Comparison of ENCODE assay signal across 8 cellular contexts in the genomic region with DNA sequence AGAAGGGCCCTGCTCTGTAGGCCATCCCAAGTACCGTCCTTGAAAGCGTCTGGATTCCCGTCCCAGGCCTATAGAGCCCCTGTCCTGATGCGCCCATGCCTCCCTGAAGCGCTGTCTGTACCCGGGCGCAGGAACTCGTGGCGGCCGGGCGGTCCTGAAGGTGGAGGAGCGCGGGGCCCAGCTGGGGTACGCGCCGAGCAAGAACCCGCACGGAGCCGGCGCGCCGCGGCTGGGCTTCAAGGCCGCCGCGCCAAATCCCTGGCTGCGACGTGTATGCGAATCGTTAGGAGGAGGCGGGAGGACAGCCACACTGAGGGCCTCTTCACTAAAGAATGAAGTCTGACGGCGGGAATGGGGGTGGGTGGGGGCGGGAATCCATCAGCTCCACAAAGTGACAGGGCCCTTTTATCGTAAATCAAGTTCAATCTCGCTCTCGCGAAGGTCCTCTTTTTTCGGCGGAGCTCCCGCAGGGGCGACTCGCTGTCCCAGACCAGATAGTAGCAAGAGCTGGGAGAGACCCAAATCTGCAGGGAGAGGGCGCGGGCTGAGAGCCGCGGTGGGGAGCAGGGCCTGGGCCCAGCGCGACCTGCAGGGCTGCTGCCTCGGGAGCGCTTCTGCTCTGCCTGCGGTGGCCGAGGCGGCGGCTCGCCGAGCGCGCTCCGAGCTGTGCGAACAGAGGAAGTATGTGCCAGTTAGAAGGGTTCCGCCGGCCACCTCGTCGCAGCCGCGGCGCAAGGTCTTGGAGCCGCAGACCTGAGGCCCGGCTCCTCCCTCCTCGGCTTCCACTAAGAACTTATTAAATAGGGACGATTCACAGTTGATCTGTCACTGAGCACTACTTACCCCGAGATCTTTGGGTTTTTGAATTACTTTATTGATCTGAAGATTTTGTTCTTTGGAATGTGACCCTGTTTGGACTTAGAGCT. TPM values are rescaled to one million over a fixed set of nuclear protein-coding genes. Genes with fewer than 3 reads are reported as not detected.
DNase-seq lines count a peak whose midpoint lies in the region; ATAC-seq and TF ChIP-seq lines count a peak whose summit lies in the region.

No MANE protein-coding gene starts in this region.

- H3K27me3 Mint-ChIP-seq in brain = peaks cover 97% of the 10 kb centered on the region
- peaks cover 76% of the 10 kb centered on the region for H3K27me3 Mint-ChIP-seq in activated T-helper 1 cell treated with anti-CD3 and anti-CD28 coated beads, Interleukin-12 subunit alpha, Interleukin-12 subunit beta, Interleukin-2, Interleukin-4 antibody, amounts not matched to agents 30 ng/mL and 10 ng/mL and 1 ng/mL, durations not matched to agents 14 hours and 24 hours and 36 hours (ENCODE audit: insufficient read depth)

- H3K27ac Mint-ChIP-seq in brain = peak overlapping the region in 2 of 5 experiments; percentile 37 to 56
- H3K27ac Mint-ChIP-seq in activated T-helper 1 cell treated with anti-CD3 and anti-CD28 coated beads, Interleukin-12 subunit alpha, Interleukin-12 subunit beta, Interleukin-2, Interleukin-4 antibody, amounts not matched to agents 30 ng/mL and 10 ng/mL and 1 ng/mL, durations not matched to agents 14 hours and 24 hours and 36 hours = no peak overlapping the region

- peak overlapping the region; percentile 64 to 80 (median 78) for H3K4me3 Mint-ChIP-seq in brain
- H3K4me3 Mint-ChIP-seq in activated T-helper 1 cell treated with anti-CD3 and anti-CD28 coated beads, Interleukin-12 subunit alpha, Interleukin-12 subunit beta, Interleukin-2, Interleukin-4 antibody, amounts not matched to agents 30 ng/mL and 10 ng/mL and 1 ng/mL, durations not matched to agents 14 hours and 24 hours and 36 hours = no peak overlapping the region

- no peak overlapping the region for H2BK15ac ChIP-seq in mesenchymal stem cell (ENCODE audit: low read depth, poor library complexity, severe bottlenecking)

- H3K4me1 ChIP-seq in A673 (ENCODE audit: insufficient read depth, low read length, poor library complexity, severe bottlenecking) (peaks cover 50% of the 10 kb centered on the region), HUES6 (ENCODE audit: control insufficient read depth, insufficient read depth, low read length) (peaks cover 13% of the 10 kb centered on the region; the same call in 1 of the 2 replicates), mesenchymal stem cell (ENCODE audit: control insufficient read depth, insufficient read depth, low read depth, low read length) (peaks cover 13% of the 10 kb centered on the region)

- peak overlapping the region; percentile 91 for H3K27ac ChIP-seq in A673 (ENCODE audit: low read depth, low read length, poor library complexity, severe bottlenecking)
- H3K27ac ChIP-seq in HUES6 (ENCODE audit: low read depth, low read length) = no peak overlapping the region
- no peak overlapping the region for H3K27ac ChIP-seq in mesenchymal stem cell (ENCODE audit: low read length, poor library complexity, severe bottlenecking)

- H3K27me3 ChIP-seq in A673 (replicated peaks; ENCODE audit: insufficient read depth, low read depth, low read length, poor library complexity) (no peaks in the 10 kb centered on the region), HUES6 (ENCODE audit: control insufficient read depth, insufficient read depth, low read length) (peaks cover 93% of the 10 kb centered on the region), mesenchymal stem cell (ENCODE audit: control insufficient read depth in 1 of 2, insufficient read depth in 1 of 2, low read length in 2 of 2) (peaks cover 75 to 90% of the 10 kb centered on the region in 2 experiments)

- H3K9ac ChIP-seq in HUES6 (ENCODE audit: low read length) (no peak overlapping the region), mesenchymal stem cell (ENCODE audit: low read length) (no peak overlapping the region)

- intact Hi-C loops in A673 (cut with micrococcal nuclease; ENCODE audit: unreplicated experiment) = loop anchor here (1.0 to 5.0 kb wide), 3 partner anchors 93 to 659 kb away; no protein-coding TSS in a partner anchor
- intact Hi-C loops in activated T-helper 1 cell treated with anti-CD3 and anti-CD28 coated beads, Interleukin-12 subunit alpha, Interleukin-12 subunit beta, Interleukin-2, Interleukin-4 antibody, amounts not matched to agents 30 ng/mL and 10 ng/mL and 1 ng/mL, durations not matched to agents 14 hours and 24 hours and 36 hours (cut with micrococcal nuclease) = loop anchor here (1.0 to 5.0 kb wide), 2 partner anchors 19 to 131 kb away; no protein-coding TSS in a partner anchor

- no peak overlapping the region for H3K23ac ChIP-seq in mesenchymal stem cell (ENCODE audit: low read length in 2 of 2)

- H3K4me1 Mint-ChIP-seq in brain = peaks cover 22% of the 10 kb centered on the region
- H3K4me1 Mint-ChIP-seq in activated T-helper 1 cell treated with anti-CD3 and anti-CD28 coated beads, Interleukin-12 subunit alpha, Interleukin-12 subunit beta, Interleukin-2, Interleukin-4 antibody, amounts not matched to agents 30 ng/mL and 10 ng/mL and 1 ng/mL, durations not matched to agents 14 hours and 24 hours and 36 hours (ENCODE audit: low read depth) = peaks cover 5% of the 10 kb centered on the region

- CTCF ChIA-PET in A673 (lab: Charles Lee) = interaction anchor here (0.6 to 1.5 kb wide), 3 partner anchors 128 to 574 kb away, joined by 3 to 4 read pairs (median 4); no protein-coding TSS in a partner anchor

- no peak overlapping the region for H4K8ac ChIP-seq in mesenchymal stem cell (ENCODE audit: low read length)

- H3K4ac ChIP-seq in mesenchymal stem cell (ENCODE audit: low read depth in 1 of 2, low read length in 2 of 2) = no peak overlapping the region

- H3K36me3 ChIP-seq in A673 (ENCODE audit: insufficient read depth, low read length, poor library complexity, severe bottlenecking) (peaks cover 17% of the 10 kb centered on the region), HUES6 (ENCODE audit: control insufficient read depth, insufficient read depth, low read length) (no peaks in the 10 kb centered on the region), mesenchymal stem cell (ENCODE audit: control insufficient read depth in 1 of 2, insufficient read depth in 2 of 2, low read depth in 1 of 2, low read length in 2 of 2) (peaks cover 0 to 4% of the 10 kb centered on the region in 2 experiments)

- no peak for ATAC-seq in HG03469 (IDR thresholded peaks at IDR 0.05; ENCODE audit: unreplicated experiment)

- no TSS peak for BruUV-seq in A673 (replicated peaks; lab: Mats Ljungman, UMichigan)

- H3K14ac ChIP-seq in mesenchymal stem cell (ENCODE audit: low read length in 2 of 2) = no peak overlapping the region

- H2AK5ac ChIP-seq in mesenchymal stem cell (ENCODE audit: low read length, severe bottlenecking) = no peak overlapping the region

- H3K4me3 ChIP-seq in A673 (ENCODE audit: low read depth, low read length, poor library complexity, severe bottlenecking) (peak overlapping the region; percentile 50), HUES6 (ENCODE audit: low read depth, low read length) (peak overlapping the region; percentile 60), mesenchymal stem cell (ENCODE audit: insufficient read depth in 1 of 2, low read depth in 1 of 2, low read length in 2 of 2) (peak overlapping the region in 1 of 2 experiments; percentile 65)

- H3K9me3 ChIP-seq in A673 (ENCODE audit: low read depth, low read length, poor library complexity, severe bottlenecking) (no peaks in the 10 kb centered on the region), HUES6 (ENCODE audit: control insufficient read depth, insufficient read depth, low read depth, low read length) (no peaks in the 10 kb centered on the region), mesenchymal stem cell (ENCODE audit: control insufficient read depth, low read length) (no peaks in the 10 kb centered on the region)

- H3K36me3 Mint-ChIP-seq in brain = no peaks in the 10 kb centered on the region
- no peaks in the 10 kb centered on the region for H3K36me3 Mint-ChIP-seq in activated T-helper 1 cell treated with anti-CD3 and anti-CD28 coated beads, Interleukin-12 subunit alpha, Interleukin-12 subunit beta, Interleukin-2, Interleukin-4 antibody, amounts not matched to agents 30 ng/mL and 10 ng/mL and 1 ng/mL, durations not matched to agents 14 hours and 24 hours and 36 hours (ENCODE audit: low read depth)

- peak overlapping the region; percentile 49 for H3K4me2 ChIP-seq in mesenchymal stem cell (ENCODE audit: low read length, poor library complexity, severe bottlenecking)

- no peak overlapping the region for H2BK12ac ChIP-seq in mesenchymal stem cell (ENCODE audit: low read length in 2 of 2)

- no peak overlapping the region for H2BK120ac ChIP-seq in mesenchymal stem cell (ENCODE audit: low read depth, low read length)

- no peak overlapping the region for H4K91ac ChIP-seq in mesenchymal stem cell (ENCODE audit: low read length)

- DNase-seq in A673 (ENCODE audit: low spot score) (peak; percentile 92), mesenchymal stem cell (no peak), foreskin melanocyte (no peak)
- DNase-seq in activated T-helper 1 cell treated with anti-CD3 and anti-CD28 coated beads, Interleukin-12 subunit alpha, Interleukin-12 subunit beta, Interleukin-2, Interleukin-4 antibody, amounts not matched to agents 30 ng/mL and 10 ng/mL and 1 ng/mL, durations not matched to agents 14 hours and 24 hours and 36 hours (ENCODE audit: low spot score) = no peak
- no peak for DNase-seq in effector CD8-positive, alpha-beta T cell (lab: John Stamatoyannopoulos, UW)

- peaks cover 0 to 6% (median 0%) of the 10 kb centered on the region in 5 experiments for H3K9me3 Mint-ChIP-seq in brain
- H3K9me3 Mint-ChIP-seq in activated T-helper 1 cell treated with anti-CD3 and anti-CD28 coated beads, Interleukin-12 subunit alpha, Interleukin-12 subunit beta, Interleukin-2, Interleukin-4 antibody, amounts not matched to agents 30 ng/mL and 10 ng/mL and 1 ng/mL, durations not matched to agents 14 hours and 24 hours and 36 hours = no peaks in the 10 kb centered on the region

- POLR2A ChIA-PET in A673 (lab: Charles Lee; ENCODE audit: low non-redundant PET) = interaction anchor here (0.7 kb wide), 2 partner anchors 34 to 93 kb away, joined by 3 to 4 read pairs; no protein-coding TSS in a partner anchor

- 3% methylated on average over 62 of the region's 73 CpGs for WGBS in mesenchymal stem cell

- no peaks in the 10 kb centered on the region for H3K79me1 ChIP-seq in mesenchymal stem cell (replicated peaks; ENCODE audit: low read length, poor library complexity, severe bottlenecking)

- no peak overlapping the region for H2BK5ac ChIP-seq in mesenchymal stem cell (ENCODE audit: low read depth, low read length, poor library complexity, severe bottlenecking)

- TF ChIP-seq CTCF in A673 (conservative IDR thresholded peaks at IDR 0.05; ENCODE audit: low read depth, low read length) (no peak), brain (conservative IDR thresholded peaks at IDR 0.05) (no peak)

- H2AFZ ChIP-seq in mesenchymal stem cell (ENCODE audit: low read depth, low read length) = no peak overlapping the region

- H3K18ac ChIP-seq in mesenchymal stem cell (ENCODE audit: low read depth in 1 of 2, low read length in 2 of 2) = no peak overlapping the region

RNA-seq across cellular contexts. Expression of gene BARHL2, which starts 10.4 kb away (rescaled TPM):
- total RNA-seq in A673 (2021) = 110 and 120 TPM in 2 replicates
- 1.3 TPM for polyA plus RNA-seq in brain (ENCODE audit: insufficient read depth, low read depth, low replicate concordance)
- not detected for polyA plus RNA-seq in mesenchymal stem cell (2013, experiment 1 of 2)
- not detected for polyA plus RNA-seq in mesenchymal stem cell (2013, experiment 2 of 2)
- not detected in 2 replicates for total RNA-seq in activated T-helper 1 cell treated with anti-CD3 and anti-CD28 coated beads, Interleukin-12 subunit alpha, Interleukin-12 subunit beta, Interleukin-2, Interleukin-4 antibody, amounts not matched to agents 30 ng/mL and 10 ng/mL and 1 ng/mL, durations not matched to agents 14 hours and 24 hours and 36 hours

Comparison
In these comparisons a context has a peak if more than half of its experiments do, and no peak if none do; other contexts are left out.
1. RNA of gene BARHL2, which starts 10.4 kb away (total RNA-seq): 110 to 120 TPM in A673; not detected in activated T-helper 1 cell treated with anti-CD3 and anti-CD28 coated beads, Interleukin-12 subunit alpha, Interleukin-12 subunit beta, Interleukin-2, Interleukin-4 antibody, amounts not matched to agents 30 ng/mL and 10 ng/mL and 1 ng/mL, durations not matched to agents 14 hours and 24 hours and 36 hours; every median in the first group is over 100 times any median in the second.